ENCODE assay signal across 19 cellular contexts in genomic region chr6:133544419-133544818, GRCh38.
"Had no signal": no experiment of that assay in that cellular context is flagged by ENCODE, and none has a peak within 500 bp of the region (broad histone marks: within the 10 kb centered on the region; RNA-seq: fewer than 3 reads in every experiment).

No MANE protein-coding gene starts in this region.

- H3K27ac Mint-ChIP-seq: activated CD8-positive, alpha-beta T cell treated with anti-CD3 and anti-CD28 coated beads, Interleukin-2, amount 10 ng/mL, durations not matched to agents 7 days and 5 days; activated naive CD4-positive, alpha-beta T cell treated with anti-CD3 and anti-CD28 coated beads, Interleukin-2, amount 50 U/mL, for 72 hours; activated T-cell treated with anti-CD3 and anti-CD28 coated beads, Interleukin-2, amount 50 U/mL, for 24 hours; activated T-helper 17 cell treated with anti-CD3 and anti-CD28 coated beads, Interleukin-2, amount 50 U/mL, for 72 hours; natural killer cell treated with Interleukin-12 subunit alpha and Interleukin-12 subunit beta and Interleukin-15 and Interleukin-18, amount 100 ng/mL, for 72 hours had no signal

- H3K36me3 Mint-ChIP-seq: activated naive CD4-positive, alpha-beta T cell treated with anti-CD3 and anti-CD28 coated beads, Interleukin-2, amount 50 U/mL, for 72 hours; natural killer cell treated with Interleukin-12 subunit alpha and Interleukin-12 subunit beta and Interleukin-15 and Interleukin-18, amount 100 ng/mL, for 72 hours had no signal

- ATAC-seq: activated CD4-positive, CD25-positive, alpha-beta regulatory T cell treated with anti-CD3 and anti-CD28 coated beads, Interleukin-2, amount 50 U/mL, for 24 hours; activated CD8-positive, alpha-beta T cell treated with anti-CD3 and anti-CD28 coated beads, Interleukin-2, amount 10 ng/mL, durations not matched to agents 7 days and 5 days; activated naive CD4-positive, alpha-beta T cell treated with anti-CD3 and anti-CD28 coated beads, Interleukin-2, amount 50 U/mL, for 72 hours; activated T-helper 17 cell treated with anti-CD3 and anti-CD28 coated beads, Interleukin-2, amount 50 U/mL, for 72 hours; gastrocnemius medialis; natural killer cell treated with Interleukin-12 subunit alpha and Interleukin-12 subunit beta and Interleukin-15 and Interleukin-18, amount 100 ng/mL, for 72 hours had no signal

- H3K4me1 Mint-ChIP-seq: activated T-helper 17 cell treated with anti-CD3 and anti-CD28 coated beads, Interleukin-2, amount 50 U/mL, for 72 hours had no signal

- H3K4me3 Mint-ChIP-seq: activated CD8-positive, alpha-beta T cell treated with anti-CD3 and anti-CD28 coated beads, Interleukin-2, amount 10 ng/mL, durations not matched to agents 7 days and 5 days; activated T-cell treated with anti-CD3 and anti-CD28 coated beads, Interleukin-2, amount 50 U/mL, for 24 hours; activated T-helper 17 cell treated with anti-CD3 and anti-CD28 coated beads, Interleukin-2, amount 50 U/mL, for 72 hours; natural killer cell treated with Interleukin-12 subunit alpha and Interleukin-12 subunit beta and Interleukin-15 and Interleukin-18, amount 100 ng/mL, for 72 hours had no signal

- H3K9me3 Mint-ChIP-seq: activated naive CD4-positive, alpha-beta T cell treated with anti-CD3 and anti-CD28 coated beads, Interleukin-2, amount 50 U/mL, for 72 hours; activated T-cell treated with anti-CD3 and anti-CD28 coated beads, Interleukin-2, amount 50 U/mL, for 24 hours; activated T-helper 17 cell treated with anti-CD3 and anti-CD28 coated beads, Interleukin-2, amount 50 U/mL, for 72 hours; natural killer cell treated with Interleukin-12 subunit alpha and Interleukin-12 subunit beta and Interleukin-15 and Interleukin-18, amount 100 ng/mL, for 72 hours had no signal

- DNase-seq: activated CD4-positive, alpha-beta T cell treated with anti-CD3 and anti-CD28 coated beads, Interleukin-2, amount 50 U/mL, for 1 hour; activated CD8-positive, alpha-beta T cell treated with anti-CD3 and anti-CD28 coated beads, Interleukin-2, amount 10 ng/mL, durations not matched to agents 7 days and 5 days; activated T-cell treated with anti-CD3 and anti-CD28 coated beads, Interleukin-2, amount 50 U/mL, for 24 hours; adrenal gland; central memory CD4-positive, alpha-beta T cell; effector memory CD4-positive, alpha-beta T cell; gastrocnemius medialis; hippocampal formation; left ventricle myocardium inferior; ovary; stimulated activated CD4-positive, alpha-beta T cell treated with anti-CD3 and anti-CD28 coated beads, Interleukin-4, amount 100 ng/mL, for 1 hour; stimulated activated naive CD4-positive, alpha-beta T cell; testis; trophoblast cell; uterus had no signal
